Comparison of ENCODE assay signal across 25 cellular contexts in the genomic region with DNA sequence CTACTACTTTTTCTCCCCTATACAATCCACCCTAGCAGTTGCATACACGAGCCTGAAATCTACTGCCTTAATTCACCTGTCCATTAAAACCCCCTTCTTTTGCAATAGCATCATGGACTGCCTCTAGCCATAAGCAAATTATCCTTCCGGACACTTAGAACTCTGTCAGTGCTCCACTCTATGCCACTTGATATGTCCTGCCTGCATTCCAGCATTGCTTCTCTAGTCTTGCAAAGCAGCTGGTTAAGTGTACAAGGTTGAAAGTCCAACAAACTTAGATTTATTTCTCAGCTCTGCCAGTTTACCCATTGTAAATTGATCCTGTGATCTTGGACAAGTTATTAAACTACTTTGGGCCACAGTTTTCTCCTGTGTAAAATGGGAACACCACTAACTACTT.
DNase-seq lines count a peak whose midpoint lies in the region; ATAC-seq, FAIRE-seq and TF ChIP-seq lines count a peak whose summit lies in the region.
"Had no signal": no experiment of that assay in that cellular context is flagged by ENCODE, and none has a peak within 500 bp of the region (broad histone marks: within the 10 kb centered on the region; RNA-seq: fewer than 3 reads in every experiment).

No MANE protein-coding gene starts in this region.

- H3K9me3 ChIP-seq in liver (ENCODE audit: control insufficient read depth in 4 of 4, low read length in 3 of 4) (no peaks in the 10 kb centered on the region), HepG2 (ENCODE audit: low read length) (no peaks in the 10 kb centered on the region), upper lobe of right lung (no peaks in the 10 kb centered on the region)
- H3K9me3 ChIP-seq: BLaER1 treated with 17β-estradiol and CSF1 and Interleukin-3, amounts not matched to agents 10 nM and 100 nM; Caco-2 had no signal

- DNase-seq in HepG2 (ENCODE audit: low spot score) = no peak
- DNase-seq in left kidney (ENCODE audit: low read depth, low spot score) = peak; percentile 79
- peak; percentile 21 for DNase-seq in mucosa of gallbladder (ENCODE audit: low spot score)
- no peak for DNase-seq in upper lobe of right lung
- no peak for DNase-seq in caudate nucleus (lab: John Stamatoyannopoulos, UW)
- no peak for DNase-seq in NCI-H510A treated with DMSO at 0.1 percent for 48 hours (lab: John Stamatoyannopoulos, UW)
- DNase-seq in brain microvascular endothelial cell = no peak
- DNase-seq: CD4-positive, alpha-beta memory T cell; GOT3; NCI-H1105; NCI-H146; NCI-H2029; NCI-H2227 treated with DMSO at 0.1 percent for 48 hours; NCI-H510A; NCI-H774; NK-92 treated with Interleukin-12 subunit alpha and Interleukin-12 subunit beta, amount 100 ng/mL, for 24 hours had no signal

- TF ChIP-seq RAD21 in liver (IDR thresholded peaks at IDR 0.05) = no peak
- TF ChIP-seq RAD21 in HepG2 (CRISPR knock-in tag; IDR thresholded peaks at IDR 0.05) = no peak

- TF ChIP-seq POLR2A in HepG2 (IDR thresholded peaks at IDR 0.05; ENCODE audit: insufficient read depth in 1 of 2, low read depth in 2 of 2, low read length in 2 of 2) = no peak

- ATAC-seq in HepG2 (no peak), upper lobe of right lung (peak; percentile 59)
- ATAC-seq: HCT116 had no signal

- no peak for TF ChIP-seq CTCF in liver (IDR thresholded peaks at IDR 0.05; ENCODE audit: low read depth, low read length, missing input control)
- TF ChIP-seq CTCF in HepG2 (CRISPR knock-in tag; IDR thresholded peaks at IDR 0.05) = no peak
- TF ChIP-seq CTCF in upper lobe of right lung (IDR thresholded peaks at IDR 0.05) = no peak
- no peak for TF ChIP-seq CTCF in brain microvascular endothelial cell (IDR thresholded peaks at IDR 0.05; ENCODE audit: low read depth, low read length, missing control alignments)

- no peak for TF ChIP-seq EP300 in HepG2 (IDR thresholded peaks at IDR 0.05; ENCODE audit: low read depth in 2 of 2, low read length in 2 of 2)
- no peak for TF ChIP-seq EP300 in HepG2 (CRISPR knock-in tag; IDR thresholded peaks at IDR 0.05; ENCODE audit: borderline replicate concordance)

- H3K36me3 ChIP-seq in liver (ENCODE audit: control insufficient read depth in 4 of 4, insufficient read depth in 3 of 4, low read depth in 1 of 4, low read length in 3 of 4) (no peaks in the 10 kb centered on the region), HepG2 (replicated peaks in 1 of 2; ENCODE audit: control insufficient read depth in 1 of 2, insufficient read depth in 2 of 2, low read length in 2 of 2) (no peaks in the 10 kb centered on the region), upper lobe of right lung (no peaks in the 10 kb centered on the region), brain microvascular endothelial cell (replicated peaks) (no peaks in the 10 kb centered on the region)
- H3K36me3 ChIP-seq: BLaER1 treated with 17β-estradiol and CSF1 and Interleukin-3, amounts not matched to agents 10 nM and 100 nM had no signal

- in situ Hi-C loops in HepG2 (cut with HindIII; ENCODE audit: extremely low pct_ligation_motif_present, low pct_unique_long_range_greater_than_20kb) = no loop called here
- in situ Hi-C loops in brain microvascular endothelial cell (cut with HindIII; ENCODE audit: low pct_ligation_motif_present, low sequenced_read_pairs) = no loop called here

- H3K4me2 ChIP-seq in HepG2 (ENCODE audit: low read depth, low read length) = no peak overlapping the region
- H3K4me2 ChIP-seq: BLaER1 treated with 17β-estradiol and CSF1 and Interleukin-3, amounts not matched to agents 10 nM and 100 nM; KMS-11 had no signal

- H4K20me1 ChIP-seq in HepG2 (ENCODE audit: insufficient read depth, low read length) = no peaks in the 10 kb centered on the region
- H4K20me1 ChIP-seq: BLaER1 treated with 17β-estradiol and CSF1 and Interleukin-3, amounts not matched to agents 10 nM and 100 nM had no signal

- 69% methylated on average over 2 of the region's 2 CpGs for WGBS in liver
- WGBS in HepG2 (ENCODE audit: low lambda C conversion rate) = 4% methylated on average over 2 of the region's 2 CpGs

- H3K4me1 ChIP-seq in liver (ENCODE audit: control insufficient read depth in 4 of 4, insufficient read depth in 4 of 4, low read length in 3 of 4) (peaks cover 2 to 8% (median 2%) of the 10 kb centered on the region in 4 donors), HepG2 (ENCODE audit: insufficient read depth, low read length) (no peaks in the 10 kb centered on the region), upper lobe of right lung (no peaks in the 10 kb centered on the region)
- H3K4me1 ChIP-seq: BLaER1 treated with 17β-estradiol and CSF1 and Interleukin-3, amounts not matched to agents 10 nM and 100 nM had no signal

- H3K27ac ChIP-seq in liver (ENCODE audit: low read depth in 1 of 2, low read length in 2 of 2) (no peak overlapping the region), HepG2 (ENCODE audit: extremely low read length, insufficient read depth, low read length) (no peak overlapping the region), upper lobe of right lung (no peak overlapping the region), caudate nucleus (ENCODE audit: low read depth, low read length) (no peak overlapping the region), brain microvascular endothelial cell (no peak overlapping the region)
- H3K27ac ChIP-seq: BLaER1 treated with 17β-estradiol and CSF1 and Interleukin-3, amounts not matched to agents 10 nM and 100 nM; HL-60; KMS-11; RWPE1 had no signal

- CTCF ChIA-PET in HepG2 (lab: Yijun Ruan, JAX; ENCODE audit: low intra/inter-chr PET ratio, low total read pairs) = no interaction called here

- H3K79me2 ChIP-seq in HepG2 (ENCODE audit: insufficient read depth, low read length) = no peaks in the 10 kb centered on the region

- H3K27me3 ChIP-seq in liver (ENCODE audit: control insufficient read depth in 4 of 4, insufficient read depth in 4 of 4, low read length in 3 of 4) (no peaks in the 10 kb centered on the region), HepG2 (ENCODE audit: control insufficient read depth in 1 of 2, insufficient read depth in 2 of 2, low read length in 2 of 2) (no peaks in the 10 kb centered on the region; a peak in 1 of 5 replicates), upper lobe of right lung (no peaks in the 10 kb centered on the region), brain microvascular endothelial cell (replicated peaks) (no peaks in the 10 kb centered on the region)
- H3K27me3 ChIP-seq: BLaER1 treated with 17β-estradiol and CSF1 and Interleukin-3, amounts not matched to agents 10 nM and 100 nM had no signal

- no peak overlapping the region for H2AFZ ChIP-seq in HepG2 (ENCODE audit: low read length)

- H3K4me3 ChIP-seq in liver (ENCODE audit: low read depth in 1 of 3, low read length in 3 of 3) (no peak overlapping the region), HepG2 (replicated peaks in 1 of 3; ENCODE audit: insufficient read depth in 1 of 3, low read depth in 2 of 3, low read length in 3 of 3) (no peak overlapping the region), upper lobe of right lung (no peak overlapping the region), brain microvascular endothelial cell (ENCODE audit: low read depth, low read length) (no peak overlapping the region)
- H3K4me3 ChIP-seq: BLaER1 treated with 17β-estradiol and CSF1 and Interleukin-3, amounts not matched to agents 10 nM and 100 nM had no signal

- intact Hi-C loops in HepG2 (cut with micrococcal nuclease; ENCODE audit: unreplicated experiment) (no loop called here), upper lobe of right lung (cut with DNase I) (no loop called here)

- BruUV-seq in HepG2 (replicated peaks; lab: Mats Ljungman, UMichigan) = no TSS peak

- H3K9ac ChIP-seq in liver (ENCODE audit: low read depth in 1 of 2, low read length in 2 of 2) (no peak overlapping the region), HepG2 (ENCODE audit: insufficient read depth, low read depth, low read length) (no peak overlapping the region)
- H3K9ac ChIP-seq: BLaER1 treated with 17β-estradiol and CSF1 and Interleukin-3, amounts not matched to agents 10 nM and 100 nM; KMS-11 had no signal

- FAIRE-seq in HepG2 (lab: Jason Lieb, UNC) = no peak
- FAIRE-seq: G401.6, GM12892 had no signal

- POLR2A ChIA-PET in HepG2 (lab: Yijun Ruan, JAX) = no interaction called here

TF ChIP-seq in liver, 16 proteins besides CTCF, POLR2A, EP300 and RAD21:
- TF ChIP-seq, protein P1, sequence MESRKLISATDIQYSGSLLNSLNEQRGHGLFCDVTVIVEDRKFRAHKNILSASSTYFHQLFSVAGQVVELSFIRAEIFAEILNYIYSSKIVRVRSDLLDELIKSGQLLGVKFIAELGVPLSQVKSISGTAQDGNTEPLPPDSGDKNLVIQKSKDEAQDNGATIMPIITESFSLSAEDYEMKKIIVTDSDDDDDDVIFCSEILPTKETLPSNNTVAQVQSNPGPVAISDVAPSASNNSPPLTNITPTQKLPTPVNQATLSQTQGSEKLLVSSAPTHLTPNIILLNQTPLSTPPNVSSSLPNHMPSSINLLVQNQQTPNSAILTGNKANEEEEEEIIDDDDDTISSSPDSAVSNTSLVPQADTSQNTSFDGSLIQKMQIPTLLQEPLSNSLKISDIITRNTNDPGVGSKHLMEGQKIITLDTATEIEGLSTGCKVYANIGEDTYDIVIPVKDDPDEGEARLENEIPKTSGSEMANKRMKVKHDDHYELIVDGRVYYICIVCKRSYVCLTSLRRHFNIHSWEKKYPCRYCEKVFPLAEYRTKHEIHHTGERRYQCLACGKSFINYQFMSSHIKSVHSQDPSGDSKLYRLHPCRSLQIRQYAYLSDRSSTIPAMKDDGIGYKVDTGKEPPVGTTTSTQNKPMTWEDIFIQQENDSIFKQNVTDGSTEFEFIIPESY (IDR thresholded peaks at IDR 0.05) = no peak
- peak; percentile 46 to 50 for TF ChIP-seq HNF4A (conservative IDR thresholded peaks at IDR 0.05)
TF ChIP-seq in liver: peak in this region for 1.

Comparison
In these comparisons a context has a peak if more than half of its experiments do, and no peak if none do; other contexts are left out.
1. DNase-seq: peak in left kidney (single experiment) and mucosa of gallbladder (single experiment); none in HepG2 (single experiment), upper lobe of right lung (single experiment), caudate nucleus (0 of 61), NCI-H510A treated with DMSO at 0.1 percent for 48 hours (single experiment) and brain microvascular endothelial cell (single experiment).